Comparison of ENCODE assay signal across 19 cellular contexts in the genomic region with DNA sequence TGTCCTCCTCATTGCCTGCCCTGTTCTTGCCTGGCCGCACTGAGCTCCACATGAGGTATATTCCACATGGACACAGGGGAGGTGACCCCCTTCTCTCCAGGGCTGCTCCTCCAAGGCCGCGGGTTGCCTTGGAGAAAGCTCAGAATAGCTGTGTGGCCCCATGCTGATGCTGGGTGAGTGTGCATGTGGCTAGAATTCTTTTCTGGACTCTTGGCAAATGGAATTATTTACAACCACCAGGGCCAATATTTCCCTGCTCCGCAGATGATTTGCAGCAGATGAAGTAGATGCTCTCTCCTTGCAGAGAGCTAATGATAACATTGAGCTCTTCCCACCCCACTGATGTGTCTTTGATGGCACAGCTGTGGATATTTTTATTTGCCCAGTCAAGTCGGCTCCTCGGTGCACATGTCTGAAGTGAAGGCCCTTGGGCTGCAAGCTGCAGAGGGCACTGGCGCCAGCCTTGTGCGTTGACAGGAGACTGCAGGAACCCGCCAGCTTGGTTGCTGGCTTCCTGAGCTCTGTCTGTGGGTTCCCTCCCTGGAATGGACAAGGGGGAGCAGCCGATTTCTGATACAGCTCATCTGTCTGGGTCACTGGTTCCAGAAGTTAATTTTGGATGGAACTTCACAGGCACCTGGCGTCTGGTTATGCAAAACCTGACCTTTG.
A peak's percentile ranks its signal among the peaks of the same experiment; 100 is the strongest.
DNase-seq lines count a peak whose midpoint lies in the region; ATAC-seq and TF ChIP-seq lines count a peak whose summit lies in the region.
"Had no signal": no experiment of that assay in that cellular context is flagged by ENCODE, and none has a peak within 500 bp of the region (broad histone marks: within the 10 kb centered on the region; RNA-seq: fewer than 3 reads in every experiment).

No MANE protein-coding gene starts in this region.

- no peak overlapping the region for H3K4me3 Mint-ChIP-seq in activated T-cell treated with anti-CD3 and anti-CD28 coated beads, Interleukin-2, amount 50 U/mL, for 24 hours
- H3K4me3 Mint-ChIP-seq: nephron progenitor cell had no signal

- H3K4me1 ChIP-seq in osteoblast (ENCODE audit: insufficient read depth, low read length): no peaks in the 10 kb centered on the region
- H3K4me1 ChIP-seq in effector memory CD4-positive, alpha-beta T cell (ENCODE audit: control insufficient read depth, insufficient read depth, low read length, poor library complexity, severe bottlenecking): no peaks in the 10 kb centered on the region
- H3K4me1 ChIP-seq: ascending aorta, gastroesophageal sphincter, uterus had no signal

- peak; percentile 95 for ATAC-seq in left lobe of liver
- ATAC-seq: gastroesophageal sphincter had no signal

- H3K36me3 Mint-ChIP-seq in activated T-cell treated with anti-CD3 and anti-CD28 coated beads, Interleukin-2, amount 50 U/mL, for 24 hours (ENCODE audit: low read depth): no peaks in the 10 kb centered on the region

- no peak overlapping the region for H3K4me2 ChIP-seq in osteoblast (ENCODE audit: insufficient read depth, low read length)

- H4K20me1 ChIP-seq in osteoblast (ENCODE audit: insufficient read depth, low read length): no peaks in the 10 kb centered on the region

- no peaks in the 10 kb centered on the region for H3K79me2 ChIP-seq in osteoblast (ENCODE audit: insufficient read depth, low read length)

- TF ChIP-seq CTCF in osteoblast (IDR thresholded peaks at IDR 0.05; ENCODE audit: extremely low read depth, low read depth, low read length): no peak

- H3K9me3 Mint-ChIP-seq in activated T-cell treated with anti-CD3 and anti-CD28 coated beads, Interleukin-2, amount 50 U/mL, for 24 hours: no peaks in the 10 kb centered on the region
- H3K9me3 Mint-ChIP-seq: nephron progenitor cell had no signal

- no peak overlapping the region for H3K27ac ChIP-seq in osteoblast (ENCODE audit: low read depth, low read length)
- no peak overlapping the region for H3K27ac ChIP-seq in effector memory CD4-positive, alpha-beta T cell (ENCODE audit: insufficient read depth, low read length, poor library complexity, severe bottlenecking)
- H3K27ac ChIP-seq: ascending aorta, epithelial cell of prostate, gastroesophageal sphincter, uterus had no signal

- no peaks in the 10 kb centered on the region for H3K4me1 Mint-ChIP-seq in activated T-cell treated with anti-CD3 and anti-CD28 coated beads, Interleukin-2, amount 50 U/mL, for 24 hours (ENCODE audit: low read depth)
- H3K4me1 Mint-ChIP-seq: nephron progenitor cell had no signal

- H3K27me3 ChIP-seq in osteoblast (ENCODE audit: insufficient read depth, low read length): peaks cover 6% of the 10 kb centered on the region
- H3K27me3 ChIP-seq in effector memory CD4-positive, alpha-beta T cell (replicated peaks; ENCODE audit: control insufficient read depth, insufficient read depth, low read length, poor library complexity, severe bottlenecking): no peaks in the 10 kb centered on the region
- H3K27me3 ChIP-seq: ascending aorta, gastroesophageal sphincter, uterus had no signal

- H3K4me3 ChIP-seq in osteoblast (ENCODE audit: insufficient read depth, low read length): no peak overlapping the region
- no peak overlapping the region for H3K4me3 ChIP-seq in effector memory CD4-positive, alpha-beta T cell (ENCODE audit: insufficient read depth, low read depth, low read length, poor library complexity, severe bottlenecking)
- H3K4me3 ChIP-seq: ascending aorta, gastroesophageal sphincter, uterus had no signal

- DNase-seq in COLO668 (lab: John Stamatoyannopoulos, UW; ENCODE audit: unreplicated experiment) (peak; percentile 83), NCI-H2081 treated with DMSO at 0.1 percent for 48 hours (lab: John Stamatoyannopoulos, UW) (peak; percentile 20), SHP77 treated with DMSO at 0.1 percent for 48 hours (lab: John Stamatoyannopoulos, UW) (peak; percentile 81), left lobe of liver (ENCODE audit: low spot score) (peak; percentile 55), kidney tubule cell (ENCODE audit: low spot score) (no peak), osteoblast (ENCODE audit: insufficient read length, low spot score, missing footprints) (no peak)
- DNase-seq in activated T-cell treated with anti-CD3 and anti-CD28 coated beads, Interleukin-2, amount 50 U/mL, for 24 hours: no peak
- no peak for DNase-seq in effector memory CD4-positive, alpha-beta T cell
- DNase-seq: activated CD4-positive, alpha-beta T cell treated with anti-CD3 and anti-CD28 coated beads for 1 hour; activated CD8-positive, alpha-beta memory T cell treated with anti-CD3 and anti-CD28 coated beads, Interleukin-2, amount 50 U/mL, for 4 hours; activated naive CD4-positive, alpha-beta T cell treated with Interleukin-2 at 50 U/mL for 16 hours; cortex of kidney; KG1; nephron progenitor cell; NK-92 treated with Interleukin-12 subunit alpha and Interleukin-12 subunit beta, amount 100 ng/mL, for 24 hours; uterus had no signal

- no peak overlapping the region for H2AFZ ChIP-seq in osteoblast (ENCODE audit: low read length)

- H3K36me3 ChIP-seq in osteoblast (ENCODE audit: insufficient read depth, low read length): no peaks in the 10 kb centered on the region
- no peaks in the 10 kb centered on the region for H3K36me3 ChIP-seq in effector memory CD4-positive, alpha-beta T cell (ENCODE audit: control insufficient read depth, insufficient read depth, low read length)
- H3K36me3 ChIP-seq: ascending aorta, gastroesophageal sphincter, uterus had no signal

- H3K27me3 Mint-ChIP-seq in activated T-cell treated with anti-CD3 and anti-CD28 coated beads, Interleukin-2, amount 50 U/mL, for 24 hours: no peaks in the 10 kb centered on the region

- H3K27ac Mint-ChIP-seq in activated T-cell treated with anti-CD3 and anti-CD28 coated beads, Interleukin-2, amount 50 U/mL, for 24 hours: no peak overlapping the region
- H3K27ac Mint-ChIP-seq: nephron progenitor cell had no signal

- no peaks in the 10 kb centered on the region for H3K9me3 ChIP-seq in osteoblast (ENCODE audit: low read depth, low read length)
- H3K9me3 ChIP-seq in effector memory CD4-positive, alpha-beta T cell (ENCODE audit: control insufficient read depth, low read length): no peaks in the 10 kb centered on the region
- H3K9me3 ChIP-seq: ascending aorta, gastroesophageal sphincter, uterus had no signal

Comparison
In these comparisons a context has a peak if more than half of its experiments do, and no peak if none do; other contexts are left out.
1. DNase-seq: peak in COLO668 (single experiment), NCI-H2081 treated with DMSO at 0.1 percent for 48 hours (single experiment), SHP77 treated with DMSO at 0.1 percent for 48 hours (single experiment) and left lobe of liver (single experiment); none in kidney tubule cell (single experiment), osteoblast (single experiment), activated T-cell treated with anti-CD3 and anti-CD28 coated beads, Interleukin-2, amount 50 U/mL, for 24 hours (single experiment) and effector memory CD4-positive, alpha-beta T cell (0 of 3).